8 cellular contexts compared by ENCODE assay signal in genomic region chr1:65459397-65459768, GRCh38. TPM values are rescaled to one million over a fixed set of nuclear protein-coding genes. Genes with fewer than 3 reads are reported as not detected.
DNase-seq lines count a peak whose midpoint lies in the region; ATAC-seq and TF ChIP-seq lines count a peak whose summit lies in the region.

No MANE protein-coding gene starts in this region.

- peaks cover 0 to 1% (median 0%) of the 10 kb centered on the region in 3 donors for H3K27me3 Mint-ChIP-seq in CD14-positive monocyte (ENCODE audit: low read depth in 3 of 3)

- ATAC-seq in GM18519 (IDR thresholded peaks at IDR 0.05; ENCODE audit: low FRiP score, unreplicated experiment) (peak; percentile 75), HG03135 (IDR thresholded peaks at IDR 0.05; ENCODE audit: unreplicated experiment) (peak; percentile 63), PC-3 (peak; percentile 74)

- H3K9me3 ChIP-seq in PC-3 (ENCODE audit: low read length) (no peaks in the 10 kb centered on the region), tibial nerve (peaks cover 0 to 9% (median 0%) of the 10 kb centered on the region in 4 donors), sigmoid colon (no peaks in the 10 kb centered on the region)

- H4K20me1 ChIP-seq in PC-3 (ENCODE audit: low read length) = no peaks in the 10 kb centered on the region

- CTCF ChIA-PET in PC-3 (lab: Charles Lee) = interaction anchor here (0.6 to 1.1 kb wide), 10 partner anchors 10 to 621 kb away, joined by 3 to 13 read pairs (median 6); no protein-coding TSS in a partner anchor

- H3K4me3 ChIP-seq in PC-3 (ENCODE audit: low read length) (no peak overlapping the region), fibroblast of mammary gland (ENCODE audit: control insufficient read depth, low read depth, low read length) (no peak overlapping the region), tibial nerve (no peak overlapping the region), sigmoid colon (no peak overlapping the region)

- BruUV-seq in PC-3 (replicated peaks; lab: Mats Ljungman, UMichigan) = no TSS peak

- H3K27ac ChIP-seq in PC-3 (ENCODE audit: low read length) = no peak overlapping the region
- H3K27ac ChIP-seq in tibial nerve = no peak overlapping the region
- no peak overlapping the region for H3K27ac ChIP-seq in sigmoid colon

- TF ChIP-seq EP300 in tibial nerve (IDR thresholded peaks at IDR 0.05) (no peak), sigmoid colon (IDR thresholded peaks at IDR 0.05) (no peak)

- H3K9me3 Mint-ChIP-seq in CD14-positive monocyte = peaks cover 0 to 13% (median 6%) of the 10 kb centered on the region in 7 donors

- DNase-seq in CD14-positive monocyte (ENCODE audit: low spot score) = no peak
- DNase-seq in PC-3 = peak; percentile 65
- DNase-seq in fibroblast of mammary gland (ENCODE audit: low read depth) = peak; percentile 54
- no peak for DNase-seq in tibial nerve (ENCODE audit: low spot score in 2 of 2)
- no peak for DNase-seq in sigmoid colon
- no peak for DNase-seq in T1000 (lab: John Stamatoyannopoulos, UW)

- no peak overlapping the region for H3K27ac Mint-ChIP-seq in CD14-positive monocyte

- H3K36me3 ChIP-seq in PC-3 (ENCODE audit: low read depth, low read length) (no peaks in the 10 kb centered on the region), tibial nerve (no peaks in the 10 kb centered on the region), sigmoid colon (no peaks in the 10 kb centered on the region)

- no peak overlapping the region for H3K9ac ChIP-seq in PC-3 (ENCODE audit: low read length)

- H2AFZ ChIP-seq in PC-3 (ENCODE audit: low read length) = no peak overlapping the region

- no peaks in the 10 kb centered on the region for H3K36me3 Mint-ChIP-seq in CD14-positive monocyte

- TF ChIP-seq CTCF in CD14-positive monocyte (IDR thresholded peaks at IDR 0.05) (peak; percentile 73), PC-3 (conservative IDR thresholded peaks at IDR 0.05; ENCODE audit: low read depth, low read length) (peak; percentile 79), fibroblast of mammary gland (conservative IDR thresholded peaks at IDR 0.05; ENCODE audit: control insufficient read depth, insufficient read depth, low read depth, low read length) (peak; percentile 75), tibial nerve (IDR thresholded peaks at IDR 0.05) (peak in 3 of 5 experiments; percentile 5 to 32 (median 20)), sigmoid colon (IDR thresholded peaks at IDR 0.05) (no peak)

- H3K4me1 ChIP-seq in PC-3 (ENCODE audit: insufficient read depth, low read length) (no peaks in the 10 kb centered on the region), tibial nerve (peaks cover 0 to 8% (median 0%) of the 10 kb centered on the region in 4 donors), sigmoid colon (no peaks in the 10 kb centered on the region)

- H3K27me3 ChIP-seq in PC-3 (ENCODE audit: low read length) (no peaks in the 10 kb centered on the region), tibial nerve (no peaks in the 10 kb centered on the region), sigmoid colon (no peaks in the 10 kb centered on the region)

- WGBS in tibial nerve, 2 donors = 85 to 92% methylated on average over 1 of the region's 1 CpG
- WGBS in sigmoid colon, 2 donors = 68 to 74% methylated on average over 1 of the region's 1 CpG

- H3K4me1 Mint-ChIP-seq in CD14-positive monocyte = peaks cover 2% of the 10 kb centered on the region

- no peaks in the 10 kb centered on the region for H3K9me2 ChIP-seq in PC-3 (replicated peaks; ENCODE audit: low read length)

- no peaks in the 10 kb centered on the region for H3K79me2 ChIP-seq in PC-3 (ENCODE audit: low read length)

- no peak overlapping the region for H3K4me2 ChIP-seq in PC-3 (ENCODE audit: low read length)

- POLR2A ChIA-PET in PC-3 (lab: Charles Lee; ENCODE audit: unreplicated experiment) = interaction anchor here (0.5 kb wide), 1 partner anchor 223 kb away, joined by 7 read pairs; no protein-coding TSS in a partner anchor

- intact Hi-C loops in CD14-positive monocyte (cut with micrococcal nuclease) = no loop called here
- intact Hi-C loops in PC-3 (cut with micrococcal nuclease) = loop anchor here (5.0 kb wide), 2 partner anchors 222 to 397 kb away; no protein-coding TSS in a partner anchor
- intact Hi-C loops in sigmoid colon (cut with DNase I) = no loop called here

- TF ChIP-seq POLR2A in tibial nerve (IDR thresholded peaks at IDR 0.05) (no peak), sigmoid colon (IDR thresholded peaks at IDR 0.05) (no peak)

- no peak overlapping the region for H3K4me3 Mint-ChIP-seq in CD14-positive monocyte

- H3F3A ChIP-seq in PC-3 (ENCODE audit: low read length, unreplicated experiment) = no peaks in the 10 kb centered on the region

RNA-seq across cellular contexts. Expression of gene LEPR, which starts 38.9 kb away (rescaled TPM):
- polyA plus RNA-seq in CD14-positive monocyte (1 to 10 TPM; 1.0 to 3.0 TPM), sigmoid colon (1 to 10 TPM in 1 of 3 donors, under 1 TPM in 2; 0.46 to 2.6 (median 0.60) TPM)
- total RNA-seq in PC-3 (2014; rRNA removed) (0.46 TPM in 1 of 2 replicates, not detected in the other), tibial nerve (100 to 1,000 TPM in 1 of 4 donors, 10 to 100 TPM in 3; 28.2 to 108 (median 43.7) TPM), sigmoid colon (10 to 100 TPM in 2 of 4 donors, 1 to 10 TPM in 2; 5.3 to 24.7 (median 9.9) TPM)

RNA-seq across cellular contexts. Expression of gene LEPROT, which starts 38.9 kb away (rescaled TPM):
- 10 to 100 TPM; 74.7 to 75.0 TPM for polyA plus RNA-seq in CD14-positive monocyte
- total RNA-seq in PC-3 (2014; rRNA removed) = 16.9 and 18.4 TPM in 2 replicates
- total RNA-seq in tibial nerve = 10 to 100 TPM; 53.0 to 77.7 (median 67.9) TPM
- total RNA-seq in sigmoid colon = 10 to 100 TPM; 48.2 to 67.8 (median 57.0) TPM
- polyA plus RNA-seq in sigmoid colon = 10 to 100 TPM; 14.3 to 29.8 (median 15.6) TPM

Comparison
In these comparisons a context has a peak if more than half of its experiments do, and no peak if none do; other contexts are left out.
1. DNase-seq: peak in PC-3 (single experiment) and fibroblast of mammary gland (single experiment); none in CD14-positive monocyte (single experiment), tibial nerve (0 of 2), sigmoid colon (single experiment) and T1000 (single experiment).
2. CTCF ChIP-seq: peak in CD14-positive monocyte (single experiment), PC-3 (single experiment), fibroblast of mammary gland (single experiment) and tibial nerve (3 of 5); none in sigmoid colon (0 of 4).
3. Peak in every context shown above with its lines, with median percentiles within 50 percentile points of each other: ATAC-seq.